Comparison of ENCODE assay signal across 18 cellular contexts in the genomic region with DNA sequence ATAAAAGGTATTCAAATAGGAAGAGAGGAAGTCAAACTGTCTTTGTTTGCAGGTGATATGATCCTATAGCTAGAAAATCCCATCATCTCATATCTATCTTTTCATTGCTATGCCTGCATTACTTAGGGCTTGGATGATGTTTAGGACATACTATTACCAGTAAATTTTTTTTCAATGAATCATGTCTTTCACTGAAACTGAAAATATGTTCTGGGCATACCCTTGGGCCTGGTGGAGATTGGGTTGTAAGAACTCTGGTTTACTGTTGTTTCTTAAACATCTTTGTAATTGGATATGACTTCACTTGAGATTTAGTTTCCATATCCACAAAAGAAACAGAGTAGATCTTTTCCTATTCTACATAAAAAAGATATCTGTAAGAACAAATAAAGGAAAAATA.
DNase-seq lines count a peak whose midpoint lies in the region; ATAC-seq, FAIRE-seq and TF ChIP-seq lines count a peak whose summit lies in the region.
"Had no signal": no experiment of that assay in that cellular context is flagged by ENCODE, and none has a peak within 500 bp of the region (broad histone marks: within the 10 kb centered on the region; RNA-seq: fewer than 3 reads in every experiment).

No MANE protein-coding gene starts in this region.

- no peak for TF ChIP-seq CTCF in bronchial epithelial cell (IDR thresholded peaks at IDR 0.05; ENCODE audit: insufficient read depth, low read length, severe bottlenecking)
- TF ChIP-seq CTCF in foreskin fibroblast (IDR thresholded peaks at IDR 0.05; ENCODE audit: low read depth, low read length): no peak

- ATAC-seq in HG03135 (IDR thresholded peaks at IDR 0.05; ENCODE audit: unreplicated experiment): no peak
- ATAC-seq: Panc1 had no signal

- no peaks in the 10 kb centered on the region for H3K27me3 ChIP-seq in bronchial epithelial cell (ENCODE audit: control insufficient read depth, insufficient read depth, low read length)
- H3K27me3 ChIP-seq: SJCRH30 had no signal

- H3K36me3 ChIP-seq in bronchial epithelial cell (ENCODE audit: control insufficient read depth, insufficient read depth, low read length): no peaks in the 10 kb centered on the region
- H3K36me3 ChIP-seq: HAP-1, SJCRH30 had no signal

- H3K4me3 ChIP-seq in bronchial epithelial cell (ENCODE audit: low read depth, low read length) (no peak overlapping the region), foreskin fibroblast (ENCODE audit: low read depth in 1 of 2, low read length in 2 of 2) (no peak overlapping the region)
- H3K4me3 ChIP-seq: HAP-1, SJCRH30 had no signal

- FAIRE-seq in bronchial epithelial cell (lab: Jason Lieb, UNC): no peak

- DNase-seq in AG20443 (ENCODE audit: low spot score) (peak; percentile 7), NCI-H226 (peak; percentile 1), bronchial epithelial cell (ENCODE audit: low read depth) (peak; percentile 46), foreskin fibroblast (peak; percentile 3 to 11), NCI-H1436 (lab: John Stamatoyannopoulos, UW) (no peak), SHP77 (lab: John Stamatoyannopoulos, UW) (no peak), NCI-H2107 (lab: John Stamatoyannopoulos, UW) (no peak)
- DNase-seq: GF-D8; NCI-H1436 treated with DMSO at 0.1 percent for 48 hours; NCI-H1930; NCI-H2227 treated with DMSO at 0.1 percent for 48 hours; NCI-H524; NCI-H774; NK-92 treated with Interleukin-12 subunit alpha and Interleukin-12 subunit beta, amount 100 ng/mL, for 24 hours; SJCRH30 had no signal

Comparison
In these comparisons a context has a peak if more than half of its experiments do, and no peak if none do; other contexts are left out.
1. DNase-seq: peak in AG20443 (single experiment), NCI-H226 (single experiment), bronchial epithelial cell (single experiment) and foreskin fibroblast (2 of 2); none in NCI-H1436 (single experiment), SHP77 (0 of 2) and NCI-H2107 (single experiment).